34 cellular contexts compared by ENCODE assay signal in the genomic region with DNA sequence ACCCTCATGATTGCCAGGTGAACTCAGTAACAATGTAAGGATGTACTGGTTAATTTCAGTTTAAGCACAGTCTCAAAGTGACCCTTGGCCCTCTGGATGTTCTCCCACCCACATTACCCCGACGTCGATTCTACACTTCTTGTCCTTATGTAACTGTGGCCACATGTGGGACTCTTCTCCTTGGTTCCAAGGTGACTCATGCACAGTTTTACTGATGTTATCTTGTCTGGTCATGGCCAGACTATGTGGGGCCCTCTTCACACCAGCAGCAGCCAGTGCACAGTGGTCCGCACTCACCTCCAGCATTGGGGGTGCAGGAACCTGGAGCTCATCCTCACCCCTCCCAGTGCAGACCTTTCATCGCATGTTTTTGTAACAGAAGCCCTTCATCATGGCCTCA.
"Had no signal": no experiment of that assay in that cellular context is flagged by ENCODE, and none has a peak within 500 bp of the region (broad histone marks: within the 10 kb centered on the region; RNA-seq: fewer than 3 reads in every experiment).

No MANE protein-coding gene starts in this region.

- H3K27me3 ChIP-seq: MG63 had no signal

- DNase-seq: Karpas-422, Kasumi-1, MG63, MM.1S, MV-4-11, NCI-H1048, NCI-H1092, NCI-H1092 treated with DMSO at 0.1 percent for 48 hours, NCI-H1105, NCI-H1105 treated with DMSO at 0.1 percent for 48 hours, NCI-H1417, NCI-H1417 treated with DMSO at 0.1 percent for 48 hours, NCI-H1436, NCI-H1436 treated with DMSO at 0.1 percent for 48 hours, NCI-H146, NCI-H1694, NCI-H1694 treated with DMSO at 0.1 percent for 48 hours, NCI-H187, NCI-H187 treated with DMSO at 0.1 percent for 48 hours, NCI-H1930, NCI-H2029, NCI-H2029 treated with DMSO at 0.1 percent for 48 hours, NCI-H2081, NCI-H2081 treated with DMSO at 0.1 percent for 48 hours, NCI-H2107, NCI-H2171, NCI-H2171 treated with DMSO at 0.1 percent for 48 hours, NCI-H2227 treated with DMSO at 0.1 percent for 48 hours, NCI-H226, NCI-H345, NCI-H446, NCI-H446 treated with DMSO at 0.1 percent for 48 hours, NCI-H510A, NCI-H510A treated with DMSO at 0.1 percent for 48 hours had no signal

- H3K9me3 ChIP-seq: MG63 had no signal

- H3K36me3 ChIP-seq: MG63 had no signal

- H3K4me3 ChIP-seq: MG63 had no signal
